ENCODE assay signal across 8 cellular contexts in genomic region chr1:184052750-184053149, GRCh38. TPM values are rescaled to one million over a fixed set of nuclear protein-coding genes. Genes with fewer than 3 reads are reported as not detected.
DNase-seq lines count a peak whose midpoint lies in the region; ATAC-seq and TF ChIP-seq lines count a peak whose summit lies in the region.
"Had no signal": no experiment of that assay in that cellular context is flagged by ENCODE, and none has a peak within 500 bp of the region (broad histone marks: within the 10 kb centered on the region; RNA-seq: fewer than 3 reads in every experiment).

No MANE protein-coding gene starts in this region.

- WGBS in sigmoid colon, 2 donors = 61 to 63% methylated on average over 3 of the region's 3 CpGs

- no TSS peak for BruUV-seq in OCI-LY7 (replicated peaks; lab: Mats Ljungman, UMichigan)

- no peak for ATAC-seq in HG03342 (IDR thresholded peaks at IDR 0.05; ENCODE audit: unreplicated experiment)

- TF ChIP-seq CTCF in GM12864 (IDR thresholded peaks at IDR 0.05; ENCODE audit: low read depth, low read length, missing control alignments) (no peak), OCI-LY7 (conservative IDR thresholded peaks at IDR 0.05; ENCODE audit: low read length) (no peak), epithelial cell of proximal tubule (conservative IDR thresholded peaks at IDR 0.05; ENCODE audit: low read depth, low read length) (no peak), sigmoid colon (IDR thresholded peaks at IDR 0.05) (no peak)

- intact Hi-C loops in OCI-LY7 (cut with micrococcal nuclease; ENCODE audit: unreplicated experiment) = loop anchor here (5.0 to 10.0 kb wide), 5 partner anchors 420 to 1262 kb away; partner anchors contain the start of genes IVNS1ABP, RNF2, SMG7 and SWT1
- intact Hi-C loops in sigmoid colon (cut with DNase I) = no loop called here

- TF ChIP-seq POLR2A in sigmoid colon (IDR thresholded peaks at IDR 0.05) = no peak

- peak overlapping the region; percentile 85; the same call in 1 of the 2 replicates for H2AFZ ChIP-seq in OCI-LY7 (ENCODE audit: low read length)

- peak overlapping the region; percentile 78 for H3K4me2 ChIP-seq in OCI-LY7 (ENCODE audit: low read length)

- H3K4me3 ChIP-seq in GM12864 (ENCODE audit: low read depth, low read length) (peak overlapping the region; percentile 100), OCI-LY7 (ENCODE audit: low read depth, low read length, poor library complexity, severe bottlenecking) (peak overlapping the region; percentile 73), epithelial cell of proximal tubule (ENCODE audit: low read depth, low read length) (peak overlapping the region; percentile 94), sigmoid colon (peak overlapping the region in 3 of 4 donors; percentile 71 to 95 (median 73))

- H3K27me3 ChIP-seq in sigmoid colon = no peaks in the 10 kb centered on the region
- H3K27me3 ChIP-seq: ovary had no signal

- no peak for TF ChIP-seq EP300 in sigmoid colon (IDR thresholded peaks at IDR 0.05)

- H3K36me3 ChIP-seq in OCI-LY7 (ENCODE audit: insufficient read depth, low read length) (peaks cover 24% of the 10 kb centered on the region), sigmoid colon (peaks cover 0 to 13% (median 6%) of the 10 kb centered on the region in 4 donors)
- H3K36me3 ChIP-seq: ovary had no signal

- H3K4me1 ChIP-seq in OCI-LY7 (ENCODE audit: insufficient read depth, low read length, poor library complexity, severe bottlenecking) = peaks cover 15% of the 10 kb centered on the region
- peaks cover 0 to 39% (median 34%) of the 10 kb centered on the region in 4 donors for H3K4me1 ChIP-seq in sigmoid colon

- DNase-seq in GM12864 (ENCODE audit: low read depth) (no peak), OCI-LY7 (ENCODE audit: low spot score) (no peak), epithelial cell of proximal tubule (ENCODE audit: low read depth) (no peak), sigmoid colon (no peak), putamen (ENCODE audit: low spot score) (no peak), NCI-H2171 treated with DMSO at 0.1 percent for 48 hours (lab: John Stamatoyannopoulos, UW) (no peak)
- DNase-seq: ovary had no signal

- H3K79me2 ChIP-seq in OCI-LY7 (ENCODE audit: insufficient read depth, low read depth, low read length) = peaks cover 13% of the 10 kb centered on the region; the same call in 1 of the 2 replicates

- H3K27ac ChIP-seq in OCI-LY7 (ENCODE audit: low read depth, low read length, poor library complexity, severe bottlenecking) (no peak overlapping the region), sigmoid colon (peak overlapping the region in 1 of 4 donors; percentile 88)
- H3K27ac ChIP-seq: ovary had no signal

- CTCF ChIA-PET in OCI-LY7 (lab: Charles Lee; ENCODE audit: unreplicated experiment) = no interaction called here

- no peaks in the 10 kb centered on the region for H3K9me2 ChIP-seq in OCI-LY7 (ENCODE audit: insufficient read depth, low read length)

- peaks cover 4% of the 10 kb centered on the region; the same call in 1 of the 2 replicates for H3K9me3 ChIP-seq in OCI-LY7 (ENCODE audit: low read length)
- H3K9me3 ChIP-seq in sigmoid colon = no peaks in the 10 kb centered on the region
- H3K9me3 ChIP-seq: ovary had no signal

- POLR2A ChIA-PET in OCI-LY7 (lab: Charles Lee) = interaction anchor here (1.6 to 2.8 kb wide), 2 partner anchors 10 to 11 kb away, joined by 4 to 21 read pairs; no protein-coding TSS in a partner anchor

- no peaks in the 10 kb centered on the region for H4K20me1 ChIP-seq in OCI-LY7 (ENCODE audit: insufficient read depth, low read length)

RNA-seq across cellular contexts. Expression of gene TSEN15, which starts 1.2 kb away (rescaled TPM):
- total RNA-seq in OCI-LY7 (2014; rRNA removed; shearing (Covaris generic)) = 39.8 and 42.5 TPM in 2 replicates
- total RNA-seq in OCI-LY7 (2022) (45.1 and 45.6 TPM in 2 replicates), epithelial cell of proximal tubule (32.9 and 53.5 TPM in 2 replicates), sigmoid colon (10 to 100 TPM; 29.4 to 56.4 (median 47.4) TPM)
- polyA plus RNA-seq in sigmoid colon = 10 to 100 TPM in 2 of 3 donors, 1 to 10 TPM in 1; 8.4 to 14.8 (median 12.9) TPM

RNA-seq across cellular contexts. Expression of gene COLGALT2, which starts 15.2 kb away (rescaled TPM):
- total RNA-seq in OCI-LY7 (2014; rRNA removed; shearing (Covaris generic)) = 0.03 TPM in 1 of 2 replicates, not detected in the other
- 0.10 TPM in 1 of 2 replicates, not detected in the other for total RNA-seq in OCI-LY7 (2022)
- total RNA-seq in epithelial cell of proximal tubule = 0.51 and 0.69 TPM in 2 replicates
- total RNA-seq in sigmoid colon = 10 to 100 TPM in 1 of 4 donors, 1 to 10 TPM in 3; 4.6 to 10.7 (median 8.2) TPM
- polyA plus RNA-seq in sigmoid colon = under 1 TPM in 1 of 3 donors, not detected in 2; 0.47 TPM
